Comparison of ENCODE assay signal across 8 cellular contexts in the genomic region with DNA sequence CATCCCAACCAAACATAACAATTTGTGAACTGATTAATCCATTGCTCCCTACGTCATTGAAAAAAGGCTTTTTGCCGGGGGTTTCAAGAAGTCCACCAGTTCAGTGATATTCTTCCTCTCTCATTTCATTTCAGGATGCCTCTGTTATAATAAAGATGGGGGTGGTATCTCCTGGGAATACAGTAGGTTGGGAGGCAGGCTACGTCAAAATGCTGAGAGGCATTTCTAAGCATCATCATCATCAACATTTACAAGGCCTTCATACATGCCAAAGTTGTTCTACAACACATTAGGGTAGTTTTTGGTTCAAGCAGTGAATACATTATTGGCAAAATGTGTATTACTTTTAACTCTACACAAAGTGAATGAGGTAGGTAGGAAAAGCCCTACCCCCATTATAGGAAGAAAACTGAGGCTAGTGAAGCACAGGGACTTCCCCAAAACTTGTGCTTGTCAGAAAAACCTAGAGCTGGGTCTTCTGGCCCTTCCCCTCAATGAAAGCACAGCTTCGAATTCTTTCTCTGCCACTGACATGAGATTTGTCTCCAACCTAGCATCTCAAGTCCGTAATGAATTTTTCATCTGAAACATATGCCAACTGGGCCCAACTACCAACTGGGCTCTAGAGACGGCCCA. TPM values are rescaled to one million over a fixed set of nuclear protein-coding genes. Genes with fewer than 3 reads are reported as not detected.
DNase-seq lines count a peak whose midpoint lies in the region; ATAC-seq and TF ChIP-seq lines count a peak whose summit lies in the region.

No MANE protein-coding gene starts in this region.

- peaks cover 17 to 30% of the 10 kb centered on the region in 2 donors for H3K4me1 Mint-ChIP-seq in natural killer cell

- peaks cover 39% of the 10 kb centered on the region for H3K27me3 ChIP-seq in HUES6 (ENCODE audit: control insufficient read depth, insufficient read depth, low read length)

- H3K36me3 ChIP-seq in HUES6 (ENCODE audit: control insufficient read depth, insufficient read depth, low read length) = no peaks in the 10 kb centered on the region

- H3K9me3 Mint-ChIP-seq in natural killer cell = no peaks in the 10 kb centered on the region

- intact Hi-C loops in natural killer cell (cut with micrococcal nuclease) = loop anchor here (5.0 kb wide), 3 partner anchors 515 to 645 kb away; a partner anchor contains a TSS

- H3K9me3 ChIP-seq in HUES6 (ENCODE audit: control insufficient read depth, insufficient read depth, low read depth, low read length) = no peaks in the 10 kb centered on the region

- peak overlapping the region; percentile 87 for H3K9ac ChIP-seq in HUES6 (ENCODE audit: low read length)

- peak overlapping the region; percentile 96 for H3K4me3 Mint-ChIP-seq in natural killer cell

- H3K4me1 ChIP-seq in HUES6 (ENCODE audit: control insufficient read depth, insufficient read depth, low read length) = peaks cover 8% of the 10 kb centered on the region

- H3K4me3 ChIP-seq in HUES6 (ENCODE audit: low read depth, low read length) (peak overlapping the region; percentile 89), cardiac fibroblast (replicated peaks in 1 of 2; ENCODE audit: low read depth in 2 of 2, low read length in 2 of 2) (peak overlapping the region; percentile 88 to 89)

- ATAC-seq in GM21367 (IDR thresholded peaks at IDR 0.05; ENCODE audit: unreplicated experiment) (peak; percentile 5), natural killer cell (no peak)

- no peak for TF ChIP-seq CTCF in C4-2B (conservative IDR thresholded peaks at IDR 0.05)
- TF ChIP-seq CTCF in cardiac fibroblast (IDR thresholded peaks at IDR 0.05; ENCODE audit: low read depth, low read length) = no peak
- TF ChIP-seq CTCF in natural killer cell (IDR thresholded peaks at IDR 0.05) = no peak

- DNase-seq in cardiac fibroblast (ENCODE audit: low read depth in 2 of 2) (no peak), natural killer cell (no peak)
- no peak for DNase-seq in stimulated activated CD4-positive, alpha-beta T cell treated with anti-CD3 and anti-CD28 coated beads, Interleukin-2, amount 100 ng/mL, for 48 hours
- no peak for DNase-seq in NK-92 treated with Interleukin-12 subunit alpha and Interleukin-12 subunit beta, amount 100 ng/mL, for 24 hours (lab: John Stamatoyannopoulos, UW)
- no peak for DNase-seq in central memory CD4-positive, alpha-beta T cell

- H3K27me3 Mint-ChIP-seq in natural killer cell (ENCODE audit: low read depth in 2 of 2) = peaks cover 13 to 22% of the 10 kb centered on the region in 2 donors

- H3K27ac ChIP-seq in C4-2B (peak overlapping the region; percentile 87), HUES6 (ENCODE audit: low read depth, low read length) (no peak overlapping the region; the same call in 1 of the 2 replicates)

- H3K36me3 Mint-ChIP-seq in natural killer cell = no peaks in the 10 kb centered on the region

- H3K27ac Mint-ChIP-seq in natural killer cell = peak overlapping the region; percentile 95 to 98

RNA-seq across cellular contexts. Expression of a gene that starts 11.3 kb away (rescaled TPM):
- not detected for total RNA-seq in natural killer cell
